8 cellular contexts compared by ENCODE assay signal in the genomic region with DNA sequence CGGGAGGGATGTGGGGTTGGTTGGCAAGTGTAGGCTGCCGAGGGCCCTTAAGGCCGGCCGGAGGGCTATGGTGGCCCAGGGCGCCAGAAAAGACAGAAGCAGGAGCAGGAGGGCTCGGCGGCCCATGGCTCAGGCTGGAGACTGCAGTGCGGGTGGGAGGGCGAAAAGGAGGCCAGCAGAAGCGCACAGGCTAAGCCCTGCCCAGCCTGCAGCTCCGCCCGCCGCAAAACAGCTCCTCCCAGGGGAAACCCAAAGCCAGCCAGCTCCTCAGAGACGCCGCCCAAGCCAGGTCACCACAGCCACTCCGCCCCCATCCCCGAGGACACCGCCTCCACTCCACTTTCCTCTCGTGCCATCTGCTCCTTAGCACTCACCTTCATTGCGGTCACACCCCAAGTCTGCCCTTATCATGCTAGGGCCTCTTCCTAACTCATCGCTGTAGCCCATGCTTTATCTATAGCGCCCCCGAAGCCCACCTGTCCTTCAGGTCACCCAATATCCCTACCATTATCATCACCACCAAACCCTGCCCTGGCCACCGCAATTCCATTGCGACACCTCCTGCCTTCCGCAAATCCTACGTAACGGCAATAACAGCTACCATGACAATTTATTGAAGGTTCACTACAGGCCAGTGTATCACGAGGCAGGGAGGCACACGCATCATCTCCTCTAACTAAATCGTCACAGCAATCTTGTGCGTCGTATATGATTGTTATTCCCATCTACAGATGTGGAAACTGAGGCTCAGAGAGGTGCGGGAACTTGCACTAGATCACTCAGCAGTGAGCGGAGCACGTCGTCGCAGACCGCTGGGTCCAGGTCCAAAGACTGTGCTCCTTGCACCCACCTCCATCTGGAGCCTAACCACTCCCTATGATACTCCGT. TPM values are rescaled to one million over a fixed set of nuclear protein-coding genes. Genes with fewer than 3 reads are reported as not detected.
DNase-seq lines count a peak whose midpoint lies in the region; ATAC-seq and TF ChIP-seq lines count a peak whose summit lies in the region.

A gene (minus strand): TSS at position 154 of the 888 bp plus-strand sequence. CDS start 28 bp downstream, at position 126.

- intact Hi-C loops in right cardiac atrium (cut with DNase I) (loop anchor here (5.0 to 10.0 kb wide), 5 partner anchors 33 to 354 kb away; a partner anchor contains a TSS), vagina (cut with DNase I) (loop anchor here (5.0 kb wide), 1 partner anchor 292 kb away; a partner anchor contains a TSS)

- H3K27ac ChIP-seq in right cardiac atrium (ENCODE audit: low read length) (peak within 1 kb of the TSS; percentile 87), vagina (peak within 1 kb of the TSS; percentile 93)

- WGBS in right cardiac atrium, result under 1% methylated on average over 40 of the region's 40 CpGs

- no peaks in the 10 kb centered on the region for H3K4me1 ChIP-seq in right cardiac atrium (ENCODE audit: control insufficient read depth, insufficient read depth, low read length)
- peaks cover 16% of the 10 kb centered on the region for H3K4me1 ChIP-seq in vagina

- TF ChIP-seq CTCF in GM13977 (IDR thresholded peaks at IDR 0.05; ENCODE audit: extremely low read depth, insufficient read depth, missing control alignments), result no peak
- TF ChIP-seq CTCF in vagina (IDR thresholded peaks at IDR 0.05), result peak in 1 of 3 experiments; percentile 16

- no peaks in the 10 kb centered on the region for H3K36me3 ChIP-seq in vagina

- peak within 1 kb of the TSS; percentile 82 for H3K4me3 ChIP-seq in right cardiac atrium (ENCODE audit: low read length)
- peak within 1 kb of the TSS; percentile 66 to 68 for H3K4me3 ChIP-seq in vagina

- in situ Hi-C loops in GM13977 (cut with MboI; ENCODE audit: low pct_unique_long_range_greater_than_20kb, low sequenced_read_pairs, unreplicated experiment), result loop anchor here (10.0 kb wide), 2 partner anchors 174 to 344 kb away; a partner anchor contains a TSS

- ATAC-seq in HG02884 (IDR thresholded peaks at IDR 0.05; ENCODE audit: unreplicated experiment) (peak; percentile 75), right cardiac atrium (peak; percentile 96)

- H3K27me3 ChIP-seq in right cardiac atrium (ENCODE audit: control insufficient read depth, insufficient read depth) (no peaks in the 10 kb centered on the region), vagina (no peaks in the 10 kb centered on the region)

- peak; percentile 88 for DNase-seq in GM13977 (ENCODE audit: low spot score)
- DNase-seq in NCI-H1694 treated with DMSO at 0.1 percent for 48 hours (lab: John Stamatoyannopoulos, UW), result peak; percentile 73
- DNase-seq in T-helper 2 cell, result peak; percentile 82 to 96 (median 92)
- DNase-seq in anterior cingulate cortex (lab: John Stamatoyannopoulos, UW), result peak; percentile 18 to 92 (median 79)
- DNase-seq in right cardiac atrium, result peak; percentile 94 to 97 (median 97)
- peak; percentile 85 for DNase-seq in putamen (ENCODE audit: low spot score)
- peak; percentile 96 to 97 for DNase-seq in vagina (ENCODE audit: extremely low spot score in 2 of 2)

- H3K9me3 ChIP-seq in right cardiac atrium (ENCODE audit: control insufficient read depth, low read length) (no peaks in the 10 kb centered on the region), vagina (no peaks in the 10 kb centered on the region)

- peak; percentile 42 to 65 for TF ChIP-seq POLR2A in vagina (IDR thresholded peaks at IDR 0.05)

RNA-seq across cellular contexts. Expression of the gene that starts here (rescaled TPM):
- total RNA-seq in right cardiac atrium (100 to 1,000 TPM in 1 of 4 donors, 10 to 100 TPM in 3; 83.2 to 100 (median 84.9) TPM), vagina (79.3 TPM)
- 69.1 TPM for polyA plus RNA-seq in right cardiac atrium

Comparison
In these comparisons a context has a peak if more than half of its experiments do, and no peak if none do; other contexts are left out.
1. Peak in every context shown above with its lines: DNase-seq, ATAC-seq, H3K4me3 ChIP-seq and H3K27ac ChIP-seq.